In the genomic region with DNA sequence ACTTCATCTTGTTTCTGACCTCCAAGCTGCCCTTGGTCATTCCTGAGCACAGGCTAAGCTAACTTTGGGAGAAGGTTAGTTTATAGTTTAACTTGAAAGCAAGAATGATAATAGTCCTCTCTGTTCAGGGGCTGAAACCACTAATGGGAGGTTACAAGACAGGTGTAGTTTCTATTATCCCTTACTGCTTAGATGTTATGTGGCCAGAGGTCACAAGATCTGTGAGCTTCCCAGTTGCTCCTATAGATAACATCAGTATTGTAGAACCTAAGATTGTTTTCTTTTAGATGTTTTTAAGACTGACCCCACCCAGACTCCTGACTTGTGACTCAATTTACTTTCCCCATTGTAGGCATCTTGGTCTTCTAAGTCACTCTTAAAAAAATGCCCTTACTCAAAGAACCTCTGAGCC, we compare ENCODE assay signal across 19 cellular contexts.
"Had no signal": no experiment of that assay in that cellular context is flagged by ENCODE, and none has a peak within 500 bp of the region (broad histone marks: within the 10 kb centered on the region; RNA-seq: fewer than 3 reads in every experiment).

No MANE protein-coding gene starts in this region.

- H3K4me3 Mint-ChIP-seq: activated naive CD8-positive, alpha-beta T cell; activated T-cell treated with anti-CD3 and anti-CD28 coated beads, Interleukin-2, amount 50 U/mL, for 24 hours; activated T-helper 17 cell treated with anti-CD3 and anti-CD28 coated beads, Interleukin-2, amount 50 U/mL, for 72 hours; immature natural killer cell; mesothelial cell of epicardium; natural killer cell treated with Interleukin-12 subunit alpha and Interleukin-12 subunit beta and Interleukin-15 and Interleukin-18, amount 100 ng/mL, for 72 hours; type B pancreatic cell had no signal

- H3K27me3 Mint-ChIP-seq: activated naive CD8-positive, alpha-beta T cell; activated T-cell treated with anti-CD3 and anti-CD28 coated beads, Interleukin-2, amount 50 U/mL, for 24 hours; activated T-helper 17 cell treated with anti-CD3 and anti-CD28 coated beads, Interleukin-2, amount 50 U/mL, for 72 hours; natural killer cell treated with Interleukin-12 subunit alpha and Interleukin-12 subunit beta and Interleukin-15 and Interleukin-18, amount 100 ng/mL, for 72 hours; type B pancreatic cell had no signal

- H3K36me3 Mint-ChIP-seq: activated naive CD8-positive, alpha-beta T cell; mesothelial cell of epicardium; natural killer cell treated with Interleukin-12 subunit alpha and Interleukin-12 subunit beta and Interleukin-15 and Interleukin-18, amount 100 ng/mL, for 72 hours; type B pancreatic cell had no signal

- H3K9me3 Mint-ChIP-seq: activated T-cell treated with anti-CD3 and anti-CD28 coated beads, Interleukin-2, amount 50 U/mL, for 24 hours; activated T-helper 17 cell treated with anti-CD3 and anti-CD28 coated beads, Interleukin-2, amount 50 U/mL, for 72 hours; immature natural killer cell; mesothelial cell of epicardium; natural killer cell treated with Interleukin-12 subunit alpha and Interleukin-12 subunit beta and Interleukin-15 and Interleukin-18, amount 100 ng/mL, for 72 hours; type B pancreatic cell had no signal

- ATAC-seq: activated T-helper 17 cell treated with anti-CD3 and anti-CD28 coated beads, Interleukin-2, amount 50 U/mL, for 72 hours; heart right ventricle; left lung; natural killer cell treated with Interleukin-12 subunit alpha and Interleukin-12 subunit beta and Interleukin-15 and Interleukin-18, amount 100 ng/mL, for 72 hours had no signal

- DNase-seq: activated naive CD4-positive, alpha-beta T cell; activated T-cell treated with anti-CD3 and anti-CD28 coated beads, Interleukin-2, amount 50 U/mL, for 24 hours; adrenal gland; brain microvascular endothelial cell; central memory CD4-positive, alpha-beta T cell; heart right ventricle; immature natural killer cell; kidney glomerular epithelial cell; left lung; ovary; spleen; stimulated activated CD4-positive, alpha-beta T cell treated with anti-CD3 and anti-CD28 coated beads, Interleukin-4, amount 100 ng/mL, for 1 hour; stimulated activated naive CD4-positive, alpha-beta T cell; testis had no signal

- H3K4me1 Mint-ChIP-seq: activated T-helper 17 cell treated with anti-CD3 and anti-CD28 coated beads, Interleukin-2, amount 50 U/mL, for 72 hours; immature natural killer cell had no signal

- H3K27ac Mint-ChIP-seq: activated naive CD8-positive, alpha-beta T cell; activated T-cell treated with anti-CD3 and anti-CD28 coated beads, Interleukin-2, amount 50 U/mL, for 24 hours; activated T-helper 17 cell treated with anti-CD3 and anti-CD28 coated beads, Interleukin-2, amount 50 U/mL, for 72 hours; immature natural killer cell; mesothelial cell of epicardium; natural killer cell treated with Interleukin-12 subunit alpha and Interleukin-12 subunit beta and Interleukin-15 and Interleukin-18, amount 100 ng/mL, for 72 hours; type B pancreatic cell had no signal
